25 cellular contexts compared by ENCODE assay signal in genomic region chr14:36627981-36628380, GRCh38. TPM values are rescaled to one million over a fixed set of nuclear protein-coding genes. Genes with fewer than 3 reads are reported as not detected.
A peak's percentile ranks its signal among the peaks of the same experiment; 100 is the strongest.
DNase-seq lines count a peak whose midpoint lies in the region; ATAC-seq, FAIRE-seq and TF ChIP-seq lines count a peak whose summit lies in the region.
"Had no signal": no experiment of that assay in that cellular context is flagged by ENCODE, and none has a peak within 500 bp of the region (broad histone marks: within the 10 kb centered on the region; RNA-seq: fewer than 3 reads in every experiment).

No MANE protein-coding gene starts in this region.

- FAIRE-seq in HepG2 (lab: Jason Lieb, UNC), result no peak
- FAIRE-seq: A549, D721Med, GM12878, GM19239 had no signal

- H4K20me1 ChIP-seq in HepG2 (ENCODE audit: insufficient read depth, low read length), result no peaks in the 10 kb centered on the region
- H4K20me1 ChIP-seq: BLaER1 treated with 17β-estradiol and CSF1 and Interleukin-3, amounts not matched to agents 10 nM and 100 nM had no signal

- no peaks in the 10 kb centered on the region for H3K27me3 ChIP-seq in HepG2 (ENCODE audit: control insufficient read depth in 1 of 2, insufficient read depth in 2 of 2, low read length in 2 of 2)
- H3K27me3 ChIP-seq in right lobe of liver, result no peaks in the 10 kb centered on the region
- H3K27me3 ChIP-seq in adipocyte (replicated peaks; ENCODE audit: control insufficient read depth, insufficient read depth, low read length), result peaks cover 10% of the 10 kb centered on the region
- H3K27me3 ChIP-seq: BE2C; BLaER1 treated with 17β-estradiol and CSF1 and Interleukin-3, amounts not matched to agents 10 nM and 100 nM had no signal

- no peak overlapping the region for H3K4me2 ChIP-seq in HepG2 (ENCODE audit: low read depth, low read length)
- H3K4me2 ChIP-seq: A549; BLaER1 treated with 17β-estradiol and CSF1 and Interleukin-3, amounts not matched to agents 10 nM and 100 nM had no signal

- POLR2A ChIA-PET in HepG2 (lab: Yijun Ruan, JAX), result no interaction called here

- H3K27ac ChIP-seq in HepG2 (ENCODE audit: extremely low read length, insufficient read depth, low read length), result no peak overlapping the region
- no peak overlapping the region for H3K27ac ChIP-seq in right lobe of liver
- H3K27ac ChIP-seq: A549; BLaER1 treated with 17β-estradiol and CSF1 and Interleukin-3, amounts not matched to agents 10 nM and 100 nM; GM23248 had no signal

- no peak overlapping the region for H2AFZ ChIP-seq in HepG2 (ENCODE audit: low read length)
- H2AFZ ChIP-seq: GM23248 had no signal

- TF ChIP-seq EP300 in HepG2 (IDR thresholded peaks at IDR 0.05; ENCODE audit: low read depth in 2 of 2, low read length in 2 of 2) (no peak), HepG2 (CRISPR knock-in tag; IDR thresholded peaks at IDR 0.05; ENCODE audit: borderline replicate concordance) (no peak)

- DNase-seq in HepG2 (ENCODE audit: low spot score) (no peak), right lobe of liver (no peak), adipocyte (ENCODE audit: low read depth) (peak; percentile 87), fibroblast of gingiva (ENCODE audit: low read depth) (peak; percentile 57), HUDEP-2 (lab: John Stamatoyannopoulos, UW; ENCODE audit: unreplicated experiment in 76 of 76) (no peak)
- DNase-seq: 8988T; ACHN; AML-193; BE2C; CD4-positive, alpha-beta T cell; CD8-positive, alpha-beta memory T cell; DMS 273 treated with DMSO at 0.1 percent for 48 hours; DMS79; EL; GDM1; GM23248; H9 had no signal

- in situ Hi-C loops in HepG2 (cut with HindIII; ENCODE audit: extremely low pct_ligation_motif_present, low pct_unique_long_range_greater_than_20kb), result no loop called here

- H3K9ac ChIP-seq in HepG2 (ENCODE audit: insufficient read depth, low read depth, low read length) (no peak overlapping the region), adipocyte (ENCODE audit: low read length) (no peak overlapping the region)
- H3K9ac ChIP-seq: BLaER1 treated with 17β-estradiol and CSF1 and Interleukin-3, amounts not matched to agents 10 nM and 100 nM; GM23248 had no signal

- H3K79me2 ChIP-seq in HepG2 (ENCODE audit: insufficient read depth, low read length), result no peaks in the 10 kb centered on the region

- CTCF ChIA-PET in HepG2 (lab: Yijun Ruan, JAX; ENCODE audit: low intra/inter-chr PET ratio, low total read pairs), result no interaction called here

- TF ChIP-seq POLR2A in HepG2 (IDR thresholded peaks at IDR 0.05; ENCODE audit: insufficient read depth in 1 of 2, low read depth in 2 of 2, low read length in 2 of 2), result no peak
- no peak for TF ChIP-seq POLR2A in right lobe of liver (IDR thresholded peaks at IDR 0.05)

- 17% methylated on average over 3 of the region's 3 CpGs for WGBS in HepG2 (ENCODE audit: low lambda C conversion rate)
- 35% methylated on average over 3 of the region's 3 CpGs for WGBS in right lobe of liver (ENCODE audit: insufficient coverage, low coverage, low lambda C conversion rate, missing lambda C conversion rate)

- H3K4me1 ChIP-seq in HepG2 (ENCODE audit: insufficient read depth, low read length) (peaks cover 13% of the 10 kb centered on the region), right lobe of liver (no peaks in the 10 kb centered on the region), adipocyte (ENCODE audit: control insufficient read depth, insufficient read depth, low read length) (peaks cover 12% of the 10 kb centered on the region)
- H3K4me1 ChIP-seq: A549; BE2C; BLaER1 treated with 17β-estradiol and CSF1 and Interleukin-3, amounts not matched to agents 10 nM and 100 nM had no signal

- TF ChIP-seq RAD21 in HepG2 (CRISPR knock-in tag; IDR thresholded peaks at IDR 0.05), result no peak

- no peak overlapping the region for H3K4me3 ChIP-seq in HepG2 (replicated peaks in 1 of 3; ENCODE audit: insufficient read depth in 1 of 3, low read depth in 2 of 3, low read length in 3 of 3)
- H3K4me3 ChIP-seq in right lobe of liver, result no peak overlapping the region
- H3K4me3 ChIP-seq in adipocyte (ENCODE audit: low read length), result no peak overlapping the region
- H3K4me3 ChIP-seq: A549; BLaER1 treated with 17β-estradiol and CSF1 and Interleukin-3, amounts not matched to agents 10 nM and 100 nM; GM12878; GM23248 had no signal

- no peak for TF ChIP-seq CTCF in HepG2 (CRISPR knock-in tag; IDR thresholded peaks at IDR 0.05)
- TF ChIP-seq CTCF in right lobe of liver (IDR thresholded peaks at IDR 0.05), result no peak

- intact Hi-C loops in HepG2 (cut with micrococcal nuclease; ENCODE audit: unreplicated experiment), result no loop called here
- intact Hi-C loops in right lobe of liver (cut with DNase I), result no loop called here

- H3K9me3 ChIP-seq in HepG2 (ENCODE audit: low read length) (no peaks in the 10 kb centered on the region), right lobe of liver (no peaks in the 10 kb centered on the region), adipocyte (ENCODE audit: control insufficient read depth, low read length) (no peaks in the 10 kb centered on the region)
- H3K9me3 ChIP-seq: A549; BE2C; BLaER1 treated with 17β-estradiol and CSF1 and Interleukin-3, amounts not matched to agents 10 nM and 100 nM had no signal

- H3K36me3 ChIP-seq in HepG2 (replicated peaks in 1 of 2; ENCODE audit: control insufficient read depth in 1 of 2, insufficient read depth in 2 of 2, low read length in 2 of 2) (no peaks in the 10 kb centered on the region), right lobe of liver (no peaks in the 10 kb centered on the region), adipocyte (ENCODE audit: control insufficient read depth, insufficient read depth, low read length, severe bottlenecking) (no peaks in the 10 kb centered on the region)
- H3K36me3 ChIP-seq: BE2C; BLaER1 treated with 17β-estradiol and CSF1 and Interleukin-3, amounts not matched to agents 10 nM and 100 nM had no signal

- ATAC-seq in HepG2 (peak; percentile 52; the same call in 2 of the 3 replicates), right lobe of liver (no peak), HG03039 (IDR thresholded peaks at IDR 0.05; ENCODE audit: unreplicated experiment) (no peak)
- ATAC-seq: A549, GM12878, HCT116 had no signal

- BruUV-seq in HepG2 (replicated peaks; lab: Mats Ljungman, UMichigan), result no TSS peak

TF ChIP-seq in HepG2, 621 proteins besides CTCF, POLR2A, EP300 and RAD21 (continues in another document):
- TF ChIP-seq PHF21A (CRISPR knock-in tag; IDR thresholded peaks at IDR 0.05) (no peak), MYC (CRISPR knock-in tag; IDR thresholded peaks at IDR 0.05; ENCODE audit: borderline replicate concordance) (no peak), KLF15 (CRISPR knock-in tag; IDR thresholded peaks at IDR 0.05; ENCODE audit: borderline replicate concordance) (no peak)

RNA-seq across cellular contexts. Expression of gene PAX9, which starts 33.7 kb away (rescaled TPM):
- total RNA-seq in HepG2 (2016; rRNA removed; fragmentation: Illumina TruSeq; extraction: Trizol) (not detected in 2 replicates), right lobe of liver (not detected)
- not detected in 2 replicates for total RNA-seq in HepG2 (2016; cell fraction: cytosol; rRNA removed; fragmentation: Illumina TruSeq; extraction: Trizol; ENCODE audit: low read depth)
- not detected in 2 replicates for total RNA-seq in HepG2 (2016; cell fraction: insoluble cytoplasmic fraction; rRNA removed; fragmentation: Illumina TruSeq; extraction: Trizol)
- not detected in 2 replicates for total RNA-seq in HepG2 (2016; cell fraction: membrane; rRNA removed; fragmentation: Illumina TruSeq; extraction: Trizol)
- not detected in 2 replicates for total RNA-seq in HepG2 (2016; cell fraction: nucleus; rRNA removed; fragmentation: Illumina TruSeq; extraction: Trizol)
- polyA plus RNA-seq in HepG2 (2011; rRNA removed), result 0.03 TPM in 2 replicates
- polyA plus RNA-seq in HepG2 (2011; cell fraction: cytosol; rRNA removed), result not detected in 2 replicates
- 0.24 TPM in 1 of 2 replicates, not detected in the other for polyA plus RNA-seq in HepG2 (2011; cell fraction: nucleus; rRNA removed)
- polyA plus RNA-seq in HepG2 (2012), result 0.04 and 0.09 TPM in 2 replicates
- not detected in 2 replicates for polyA plus RNA-seq in HepG2 (2016; cell fraction: cytosol; fragmentation: Illumina TruSeq; extraction: Trizol; ENCODE audit: low read depth)
- not detected in 2 replicates for polyA plus RNA-seq in HepG2 (2016; cell fraction: insoluble cytoplasmic fraction; fragmentation: Illumina TruSeq; extraction: Trizol; ENCODE audit: low read depth)
- polyA plus RNA-seq in HepG2 (2016; cell fraction: membrane; fragmentation: Illumina TruSeq; extraction: Trizol; ENCODE audit: low read depth), result not detected in 2 replicates
- not detected in 2 replicates for polyA plus RNA-seq in HepG2 (2016; cell fraction: nucleus; fragmentation: Illumina TruSeq; extraction: Trizol; ENCODE audit: insufficient read depth, low read depth)
- polyA minus RNA-seq in HepG2 (2011; rRNA and poly(A)+ RNA removed; ENCODE audit: low replicate concordance), result 2.0 TPM in 1 of 2 replicates, not detected in the other
- not detected in 2 replicates for polyA minus RNA-seq in HepG2 (2011; cell fraction: cytosol; rRNA and poly(A)+ RNA removed)
- 0.13 TPM in 1 of 2 replicates, not detected in the other for polyA minus RNA-seq in HepG2 (2011; cell fraction: nucleus; rRNA and poly(A)+ RNA removed)
- total RNA-seq: CD4-positive, alpha-beta T cell; CD8-positive, alpha-beta memory T cell; GM23248; H9 had no signal
- polyA plus RNA-seq: CD14-positive monocyte; CD8-positive, alpha-beta memory T cell had no signal

RNA-seq across cellular contexts. Expression of gene NKX2-8, which starts 45.6 kb away (rescaled TPM):
- total RNA-seq in HepG2 (2016; rRNA removed; fragmentation: Illumina TruSeq; extraction: Trizol) (not detected in 2 replicates), right lobe of liver (not detected)
- total RNA-seq in HepG2 (2016; cell fraction: cytosol; rRNA removed; fragmentation: Illumina TruSeq; extraction: Trizol; ENCODE audit: low read depth), result not detected in 2 replicates
- not detected in 2 replicates for total RNA-seq in HepG2 (2016; cell fraction: insoluble cytoplasmic fraction; rRNA removed; fragmentation: Illumina TruSeq; extraction: Trizol)
- total RNA-seq in HepG2 (2016; cell fraction: membrane; rRNA removed; fragmentation: Illumina TruSeq; extraction: Trizol), result not detected in 2 replicates
- total RNA-seq in HepG2 (2016; cell fraction: nucleus; rRNA removed; fragmentation: Illumina TruSeq; extraction: Trizol), result not detected in 2 replicates
- polyA plus RNA-seq in HepG2 (2011; rRNA removed), result not detected in 2 replicates
- polyA plus RNA-seq in HepG2 (2011; cell fraction: cytosol; rRNA removed), result not detected in 2 replicates
- polyA plus RNA-seq in HepG2 (2011; cell fraction: nucleus; rRNA removed), result not detected in 2 replicates
- not detected in 2 replicates for polyA plus RNA-seq in HepG2 (2012)
- not detected in 2 replicates for polyA plus RNA-seq in HepG2 (2016; cell fraction: cytosol; fragmentation: Illumina TruSeq; extraction: Trizol; ENCODE audit: low read depth)
- polyA plus RNA-seq in HepG2 (2016; cell fraction: insoluble cytoplasmic fraction; fragmentation: Illumina TruSeq; extraction: Trizol; ENCODE audit: low read depth), result not detected in 2 replicates
- polyA plus RNA-seq in HepG2 (2016; cell fraction: membrane; fragmentation: Illumina TruSeq; extraction: Trizol; ENCODE audit: low read depth), result not detected in 2 replicates
- polyA plus RNA-seq in HepG2 (2016; cell fraction: nucleus; fragmentation: Illumina TruSeq; extraction: Trizol; ENCODE audit: insufficient read depth, low read depth), result not detected in 2 replicates
- not detected in 2 replicates for polyA minus RNA-seq in HepG2 (2011; rRNA and poly(A)+ RNA removed; ENCODE audit: low replicate concordance)
- not detected in 2 replicates for polyA minus RNA-seq in HepG2 (2011; cell fraction: cytosol; rRNA and poly(A)+ RNA removed)
- polyA minus RNA-seq in HepG2 (2011; cell fraction: nucleus; rRNA and poly(A)+ RNA removed), result not detected in 2 replicates
- total RNA-seq: CD4-positive, alpha-beta T cell; CD8-positive, alpha-beta memory T cell; GM12878; GM23248; H9 had no signal
- polyA plus RNA-seq: CD14-positive monocyte; CD8-positive, alpha-beta memory T cell; GM12878; GM23248 had no signal

Comparison
In these comparisons a context has a peak if more than half of its experiments do, and no peak if none do; other contexts are left out.
1. DNase-seq: peak in adipocyte (single experiment) and fibroblast of gingiva (single experiment); none in HepG2 (single experiment), right lobe of liver (0 of 3) and HUDEP-2 (0 of 76).